8 cellular contexts compared by ENCODE assay signal in genomic region chr19:58326914-58327726, GRCh38. TPM values are rescaled to one million over a fixed set of nuclear protein-coding genes. Genes with fewer than 3 reads are reported as not detected.
DNase-seq lines count a peak whose midpoint lies in the region; ATAC-seq and TF ChIP-seq lines count a peak whose summit lies in the region.

Gene ZSCAN22, plus strand, starts transcription at chr19:58326994. Its CDS starts 7,809 bp downstream, at chr19:58334803.

- peaks cover 17% of the 10 kb centered on the region for H3K4me1 ChIP-seq in effector memory CD4-positive, alpha-beta T cell (ENCODE audit: control insufficient read depth, insufficient read depth, low read length, poor library complexity, severe bottlenecking)

- no peak within 1 kb of the TSS for H3K4me3 Mint-ChIP-seq in activated CD8-positive, alpha-beta T cell treated with anti-CD3 and anti-CD28 coated beads for 36 hours

- intact Hi-C loops in activated CD8-positive, alpha-beta T cell treated with anti-CD3 and anti-CD28 coated beads for 36 hours (cut with micrococcal nuclease): no loop called here

- POLR2A ChIA-PET in activated CD8-positive, alpha-beta T cell treated with anti-CD3 and anti-CD28 coated beads for 36 hours (lab: Charles Lee): interaction anchor here (0.6 to 2.1 kb wide), 6 partner anchors 21 to 192 kb away, joined by 3 to 7 read pairs (median 3); partner anchors contain the start of genes ZBTB45 and ZNF497

- no peak for TF ChIP-seq CTCF in activated CD8-positive, alpha-beta T cell treated with anti-CD3 and anti-CD28 coated beads for 36 hours (IDR thresholded peaks at IDR 0.05)

- peak within 1 kb of the TSS; percentile 65 for H3K27ac ChIP-seq in effector memory CD4-positive, alpha-beta T cell (ENCODE audit: insufficient read depth, low read length, poor library complexity, severe bottlenecking)

- no peaks in the 10 kb centered on the region for H3K27me3 Mint-ChIP-seq in activated CD8-positive, alpha-beta T cell treated with anti-CD3 and anti-CD28 coated beads for 36 hours

- CTCF ChIA-PET in activated CD8-positive, alpha-beta T cell treated with anti-CD3 and anti-CD28 coated beads for 36 hours (lab: Charles Lee): interaction anchor here (0.8 to 1.6 kb wide), 5 partner anchors 12 to 35 kb away, joined by 3 read pairs; partner anchors contain the start of gene ZNF497

- no peaks in the 10 kb centered on the region for H3K36me3 ChIP-seq in effector memory CD4-positive, alpha-beta T cell (ENCODE audit: control insufficient read depth, insufficient read depth, low read length)

- no peaks in the 10 kb centered on the region for H3K9me3 Mint-ChIP-seq in activated CD8-positive, alpha-beta T cell treated with anti-CD3 and anti-CD28 coated beads for 36 hours

- H3K27ac Mint-ChIP-seq in activated CD8-positive, alpha-beta T cell treated with anti-CD3 and anti-CD28 coated beads for 36 hours: no peak within 1 kb of the TSS

- DNase-seq in CMK (ENCODE audit: low read depth) (peak; percentile 95), HK-2 (ENCODE audit: unreplicated experiment) (peak; percentile 99), NCI-H82 (lab: John Stamatoyannopoulos, UW) (peak; percentile 98), medulla oblongata (ENCODE audit: extremely low spot score) (peak; percentile 99)
- peak; percentile 97 for DNase-seq in activated CD8-positive, alpha-beta T cell treated with anti-CD3 and anti-CD28 coated beads for 36 hours
- DNase-seq in effector memory CD4-positive, alpha-beta T cell: peak; percentile 69 to 81 (median 79)
- DNase-seq in stimulated activated CD4-positive, alpha-beta T cell treated with anti-CD3 and anti-CD28 coated beads, TNF-alpha, amount 100 ng/mL, for 4 hours (ENCODE audit: low read depth in 3 of 3): peak; percentile 72 to 84 (median 72)

- H3K4me3 ChIP-seq in effector memory CD4-positive, alpha-beta T cell (ENCODE audit: insufficient read depth, low read depth, low read length, poor library complexity, severe bottlenecking): peak within 1 kb of the TSS; percentile 93

- H3K9me3 ChIP-seq in effector memory CD4-positive, alpha-beta T cell (ENCODE audit: control insufficient read depth, low read length): no peaks in the 10 kb centered on the region

- H3K4me1 Mint-ChIP-seq in activated CD8-positive, alpha-beta T cell treated with anti-CD3 and anti-CD28 coated beads for 36 hours (ENCODE audit: low read depth): peaks cover 14% of the 10 kb centered on the region

- peaks cover 4% of the 10 kb centered on the region for H3K36me3 Mint-ChIP-seq in activated CD8-positive, alpha-beta T cell treated with anti-CD3 and anti-CD28 coated beads for 36 hours (ENCODE audit: low read depth)

- peak; percentile 91 for ATAC-seq in GM19463 (IDR thresholded peaks at IDR 0.05; ENCODE audit: unreplicated experiment)
- ATAC-seq in activated CD8-positive, alpha-beta T cell treated with anti-CD3 and anti-CD28 coated beads for 36 hours: peak; percentile 86

- no peaks in the 10 kb centered on the region for H3K27me3 ChIP-seq in effector memory CD4-positive, alpha-beta T cell (replicated peaks; ENCODE audit: control insufficient read depth, insufficient read depth, low read length, poor library complexity, severe bottlenecking)

RNA-seq across cellular contexts. Expression of gene ZSCAN22, which starts in this region (rescaled TPM):
- 1 to 10 TPM; 2.6 to 2.9 TPM for total RNA-seq in activated CD8-positive, alpha-beta T cell treated with anti-CD3 and anti-CD28 coated beads for 36 hours

Comparison
In these comparisons a context has a peak if more than half of its experiments do, and no peak if none do; other contexts are left out.
1. Peak in every context shown above with its lines: DNase-seq, ATAC-seq, H3K4me3 ChIP-seq and H3K27ac ChIP-seq.